2 cellular contexts compared by ENCODE assay signal in the genomic region with DNA sequence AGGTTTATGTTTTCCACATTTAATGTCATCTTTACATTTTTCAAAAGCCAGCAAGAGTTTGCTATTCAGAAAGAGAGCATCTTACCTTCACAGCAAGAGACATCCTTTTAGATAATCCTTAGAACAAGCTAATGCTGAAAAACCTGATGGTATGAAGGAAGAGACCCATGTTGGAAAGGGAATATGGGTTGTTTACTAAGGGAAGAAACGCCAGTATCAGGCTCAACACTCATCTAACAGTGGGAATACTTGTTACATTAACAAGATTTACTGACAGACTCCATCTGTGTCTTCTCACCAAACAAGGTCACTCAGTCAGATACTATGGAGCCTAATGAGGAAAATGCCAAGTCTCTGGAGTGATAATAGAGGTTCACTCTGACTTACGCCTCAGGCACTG.
TF ChIP-seq lines count a peak whose summit lies in the region.

No MANE protein-coding gene starts in this region.

TF ChIP-seq in GM23338, 12 proteins besides CTCF, POLR2A, EP300 and RAD21:
- TF ChIP-seq EZH2phosphoT487 (IDR thresholded peaks at IDR 0.05; ENCODE audit: unreplicated experiment) (no peak), NANOG (IDR thresholded peaks at IDR 0.05; ENCODE audit: borderline replicate concordance) (no peak)

TF ChIP-seq in H1, 55 proteins besides CTCF, POLR2A, EP300 and RAD21:
- no peak for TF ChIP-seq KDM1A (IDR thresholded peaks at IDR 0.05; ENCODE audit: borderline replicate concordance, low read length)
- TF ChIP-seq CREB1 (IDR thresholded peaks at IDR 0.05) = no peak
- TF ChIP-seq SP1 (IDR thresholded peaks at IDR 0.05; ENCODE audit: low read depth, low read length) = no peak
- no peak for TF ChIP-seq CHD7 (IDR thresholded peaks at IDR 0.05; ENCODE audit: insufficient replicate concordance, low read length)
- TF ChIP-seq ZNF274 (IDR thresholded peaks at IDR 0.05; ENCODE audit: borderline replicate concordance, extremely low read depth, low read length) = no peak
- no peak for TF ChIP-seq POLR2AphosphoS5 (IDR thresholded peaks at IDR 0.05; ENCODE audit: low read depth, low read length)
- TF ChIP-seq TBP (IDR thresholded peaks at IDR 0.05; ENCODE audit: low read depth, low read length) = no peak
- TF ChIP-seq GTF2F1 (IDR thresholded peaks at IDR 0.05; ENCODE audit: borderline replicate concordance, low read depth, low read length) = no peak
